Comparison of ENCODE assay signal across 8 cellular contexts in genomic region chr9:100595391-100596199, GRCh38. TPM values are rescaled to one million over a fixed set of nuclear protein-coding genes. Genes with fewer than 3 reads are reported as not detected.
A peak's percentile ranks its signal among the peaks of the same experiment; 100 is the strongest.
DNase-seq lines count a peak whose midpoint lies in the region; ATAC-seq lines count a peak whose summit lies in the region.

No MANE protein-coding gene starts in this region.

- peak; percentile 50 for DNase-seq in AG08396 (ENCODE audit: low spot score)
- peak; percentile 71 for DNase-seq in GM03348 (ENCODE audit: low spot score)
- peak; percentile 15 for DNase-seq in NCI-H2227 treated with DMSO at 0.1 percent for 48 hours (lab: John Stamatoyannopoulos, UW)
- DNase-seq in astrocyte of the hippocampus (ENCODE audit: low read depth, low spot score): peak; percentile 86
- peak; percentile 49 to 75 for DNase-seq in hippocampal formation (lab: John Stamatoyannopoulos, UW)
- DNase-seq in stimulated activated effector memory CD8-positive, alpha-beta T cell treated with anti-CD3 and anti-CD28 coated beads, Interleukin-12 subunit alpha, Interleukin-12 subunit beta, amount 100 ng/mL, for 72 hours (ENCODE audit: low spot score in 2 of 2): no peak
- no peak for DNase-seq in MG63

- peaks cover 9% of the 10 kb centered on the region for H3K27me3 ChIP-seq in MG63

- peaks cover 27% of the 10 kb centered on the region for H3K4me1 Mint-ChIP-seq in stimulated activated effector memory CD8-positive, alpha-beta T cell treated with anti-CD3 and anti-CD28 coated beads, Interleukin-12 subunit alpha, Interleukin-12 subunit beta, amount 100 ng/mL, for 72 hours

- peak; percentile 49 for ATAC-seq in HG02852 (IDR thresholded peaks at IDR 0.05; ENCODE audit: unreplicated experiment)
- peak; percentile 31 for ATAC-seq in stimulated activated effector memory CD8-positive, alpha-beta T cell treated with anti-CD3 and anti-CD28 coated beads, Interleukin-12 subunit alpha, Interleukin-12 subunit beta, amount 100 ng/mL, for 72 hours

- H3K36me3 ChIP-seq in MG63: no peaks in the 10 kb centered on the region

- no peak overlapping the region for H3K4me3 ChIP-seq in MG63

- H3K27ac Mint-ChIP-seq in stimulated activated effector memory CD8-positive, alpha-beta T cell treated with anti-CD3 and anti-CD28 coated beads, Interleukin-12 subunit alpha, Interleukin-12 subunit beta, amount 100 ng/mL, for 72 hours: no peak overlapping the region

- no peaks in the 10 kb centered on the region for H3K9me3 Mint-ChIP-seq in stimulated activated effector memory CD8-positive, alpha-beta T cell treated with anti-CD3 and anti-CD28 coated beads, Interleukin-12 subunit alpha, Interleukin-12 subunit beta, amount 100 ng/mL, for 72 hours

- no peaks in the 10 kb centered on the region for H3K9me3 ChIP-seq in MG63

- no peaks in the 10 kb centered on the region for H3K36me3 Mint-ChIP-seq in stimulated activated effector memory CD8-positive, alpha-beta T cell treated with anti-CD3 and anti-CD28 coated beads, Interleukin-12 subunit alpha, Interleukin-12 subunit beta, amount 100 ng/mL, for 72 hours

- no peak overlapping the region for H3K4me3 Mint-ChIP-seq in stimulated activated effector memory CD8-positive, alpha-beta T cell treated with anti-CD3 and anti-CD28 coated beads, Interleukin-12 subunit alpha, Interleukin-12 subunit beta, amount 100 ng/mL, for 72 hours

RNA-seq across cellular contexts. Expression of gene CAVIN4, which starts 17.7 kb away (rescaled TPM):
- total RNA-seq in MG63 (2014; rRNA removed; shearing (Covaris generic); ENCODE audit: low replicate concordance): 0.69 and 0.82 TPM in 2 replicates

Comparison
In these comparisons a context has a peak if more than half of its experiments do, and no peak if none do; other contexts are left out.
1. DNase-seq: peak in AG08396 (single experiment), GM03348 (single experiment), NCI-H2227 treated with DMSO at 0.1 percent for 48 hours (single experiment), astrocyte of the hippocampus (single experiment) and hippocampal formation (2 of 2); none in stimulated activated effector memory CD8-positive, alpha-beta T cell treated with anti-CD3 and anti-CD28 coated beads, Interleukin-12 subunit alpha, Interleukin-12 subunit beta, amount 100 ng/mL, for 72 hours (0 of 2) and MG63 (single experiment).